ENCODE assay signal across 8 cellular contexts in genomic region chr19:506404-507285, GRCh38.
DNase-seq lines count a peak whose midpoint lies in the region; ATAC-seq and TF ChIP-seq lines count a peak whose summit lies in the region.

No MANE protein-coding gene starts in this region.

- peak; percentile 23 for TF ChIP-seq POLR2A in erythroblast (IDR thresholded peaks at IDR 0.05; ENCODE audit: low read length)

- TF ChIP-seq EP300 in Ishikawa (IDR thresholded peaks at IDR 0.05; ENCODE audit: borderline replicate concordance), result no peak

- peak; percentile 56 for ATAC-seq in GM21619 (IDR thresholded peaks at IDR 0.05; ENCODE audit: unreplicated experiment)

- peak overlapping the region; percentile 93 to 95 for H3K27ac ChIP-seq in mucosa of rectum (ENCODE audit: low read depth in 2 of 2, low read length in 2 of 2)

- H3K36me3 ChIP-seq in mucosa of rectum (ENCODE audit: control insufficient read depth in 2 of 2, insufficient read depth in 2 of 2, low read length in 2 of 2), result peaks cover 0 to 5% of the 10 kb centered on the region in 2 donors

- H3K4me1 ChIP-seq in mucosa of rectum (ENCODE audit: control insufficient read depth in 2 of 2, insufficient read depth in 2 of 2, low read length in 2 of 2), result peaks cover 26 to 33% of the 10 kb centered on the region in 2 donors

- peak; percentile 68 for TF ChIP-seq RAD21 in Ishikawa (IDR thresholded peaks at IDR 0.05; ENCODE audit: low read depth)

- peak overlapping the region; percentile 69 to 81 for H3K9ac ChIP-seq in mucosa of rectum (ENCODE audit: low read depth in 1 of 2, low read length in 2 of 2)

- H3K9me3 ChIP-seq in mucosa of rectum (ENCODE audit: control insufficient read depth in 2 of 2, low read length in 2 of 2), result no peaks in the 10 kb centered on the region

- no peaks in the 10 kb centered on the region for H3K27me3 ChIP-seq in mucosa of rectum (ENCODE audit: control insufficient read depth in 2 of 2, insufficient read depth in 2 of 2, low read length in 2 of 2)

- DNase-seq in DMS79 (lab: John Stamatoyannopoulos, UW) (peak; percentile 99), OCI-M2 (lab: John Stamatoyannopoulos, UW; ENCODE audit: unreplicated experiment) (peak; percentile 93), erythroblast (lab: John Stamatoyannopoulos, UW) (peak; percentile 99)
- DNase-seq in activated T-cell treated with anti-CD3 and anti-CD28 coated beads, Interleukin-2, amount 50 U/mL, for 1 hour, result peak; percentile 93
- DNase-seq in stimulated activated CD8-positive, alpha-beta memory T cell treated with anti-CD3 and anti-CD28 coated beads, Interleukin-4, amount 100 ng/mL, for 4 hours (ENCODE audit: low read depth in 2 of 2, low spot score in 1 of 2), result peak; percentile 85 to 88

- H3K4me3 ChIP-seq in mucosa of rectum (ENCODE audit: low read length in 2 of 2), result peak overlapping the region; percentile 86 to 88

TF ChIP-seq in Ishikawa, 13 proteins besides CTCF, POLR2A, EP300 and RAD21:
- TF ChIP-seq CEBPB (IDR thresholded peaks at IDR 0.05) (no peak), ZBTB7A (IDR thresholded peaks at IDR 0.05; ENCODE audit: low read depth) (peak; percentile 100), NFIC (IDR thresholded peaks at IDR 0.05) (peak; percentile 89)
- TF ChIP-seq, protein P1, sequence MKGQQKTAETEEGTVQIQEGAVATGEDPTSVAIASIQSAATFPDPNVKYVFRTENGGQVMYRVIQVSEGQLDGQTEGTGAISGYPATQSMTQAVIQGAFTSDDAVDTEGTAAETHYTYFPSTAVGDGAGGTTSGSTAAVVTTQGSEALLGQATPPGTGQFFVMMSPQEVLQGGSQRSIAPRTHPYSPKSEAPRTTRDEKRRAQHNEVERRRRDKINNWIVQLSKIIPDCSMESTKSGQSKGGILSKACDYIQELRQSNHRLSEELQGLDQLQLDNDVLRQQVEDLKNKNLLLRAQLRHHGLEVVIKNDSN (IDR thresholded peaks at IDR 0.05), result 0 out of 2 replicates have a peak, but pooled peaks have one; percentile 11
TF ChIP-seq in Ishikawa: peak in this region for 3.

Comparison
In these comparisons a context has a peak if more than half of its experiments do, and no peak if none do; other contexts are left out.
1. Peak in every context shown above with its lines: DNase-seq, ATAC-seq, H3K4me3 ChIP-seq and H3K27ac ChIP-seq.